In genomic region chr10:113103131-113103830, GRCh38 we compare ENCODE assay signal across 16 cellular contexts.
DNase-seq lines count a peak whose midpoint lies in the region; ATAC-seq and TF ChIP-seq lines count a peak whose summit lies in the region.
"Had no signal": no experiment of that assay in that cellular context is flagged by ENCODE, and none has a peak within 500 bp of the region (broad histone marks: within the 10 kb centered on the region; RNA-seq: fewer than 3 reads in every experiment).

No MANE protein-coding gene starts in this region.

- POLR2A ChIA-PET in SK-N-SH (lab: Yijun Ruan, JAX): interaction anchor here (0.7 kb wide), 1 partner anchor 477 kb away, joined by 3 read pairs; no protein-coding TSS in a partner anchor

- H3K4me3 ChIP-seq in AG09309 (ENCODE audit: control insufficient read depth, low read depth, low read length) (no peak overlapping the region), HFF-Myc (replicated peaks; ENCODE audit: low read depth, low read length) (0 out of 2 replicates have a peak overlapping the region, but pooled peaks have one; percentile 13), SK-N-SH (ENCODE audit: low read depth in 2 of 2, low read length in 1 of 2) (no peak overlapping the region), hepatocyte (no peak overlapping the region)
- H3K4me3 ChIP-seq: ascending aorta, spleen had no signal

- H3K9ac ChIP-seq in SK-N-SH: no peak overlapping the region
- H3K9ac ChIP-seq: parathyroid adenoma had no signal

- H3K27ac Mint-ChIP-seq in stimulated activated memory B cell treated with anti-CD40 and anti-IgM and Interleukin-4, amounts not matched to agents 10 μg/mL and 1 μg/mL and 100 μg/mL, for 72 hours: no peak overlapping the region
- H3K27ac Mint-ChIP-seq in type B pancreatic cell: no peak overlapping the region
- H3K27ac Mint-ChIP-seq: activated CD4-positive, alpha-beta memory T cell treated with anti-CD3 and anti-CD28 coated beads for 36 hours; activated T-helper 2 cell treated with anti-CD3 and anti-CD28 coated beads, Interferon-gamma antibody, Interleukin-2, Interleukin-4, amounts not matched to agents 10 μg/mL and 5 μg/mL and 100 μg/mL, durations not matched to agents 14 hours and 24 hours and 36 hours had no signal

- CTCF ChIA-PET in SK-N-SH (lab: Yijun Ruan, JAX): interaction anchor here (1.0 kb wide), 2 partner anchors 11 to 24 kb away, joined by 3 read pairs; no protein-coding TSS in a partner anchor

- H3K9me3 Mint-ChIP-seq in stimulated activated memory B cell treated with anti-CD40 and anti-IgM and Interleukin-4, amounts not matched to agents 10 μg/mL and 1 μg/mL and 100 μg/mL, for 72 hours: no peaks in the 10 kb centered on the region
- H3K9me3 Mint-ChIP-seq in type B pancreatic cell: no peaks in the 10 kb centered on the region
- H3K9me3 Mint-ChIP-seq: activated CD4-positive, alpha-beta memory T cell treated with anti-CD3 and anti-CD28 coated beads for 36 hours; activated T-helper 2 cell treated with anti-CD3 and anti-CD28 coated beads, Interferon-gamma antibody, Interleukin-2, Interleukin-4, amounts not matched to agents 10 μg/mL and 5 μg/mL and 100 μg/mL, durations not matched to agents 14 hours and 24 hours and 36 hours had no signal

- no peak overlapping the region; the same call in 1 of the 2 replicates for H3K4me2 ChIP-seq in SK-N-SH
- H3K4me2 ChIP-seq in hepatocyte: no peak overlapping the region

- H3K4me1 ChIP-seq in SK-N-SH (ENCODE audit: control insufficient read depth in 1 of 2, insufficient read depth in 2 of 2, low read depth in 1 of 2, low read length in 1 of 2) (peaks cover 10 to 35% of the 10 kb centered on the region in 2 experiments; a peak in 2 of 4 replicates), hepatocyte (ENCODE audit: insufficient read depth) (peaks cover 20% of the 10 kb centered on the region)

- no peaks in the 10 kb centered on the region for H3F3A ChIP-seq in SK-N-SH (replicated peaks; ENCODE audit: insufficient read depth)

- DNase-seq in AG09309 (ENCODE audit: low read depth) (peak; percentile 58), HFF-Myc (ENCODE audit: extremely low read depth, low read depth) (peak; percentile 84), SK-N-SH (no peak), hepatocyte (ENCODE audit: low spot score) (no peak), type B pancreatic cell (ENCODE audit: extremely low spot score, unreplicated experiment) (no peak)
- no peak for DNase-seq in activated naive CD4-positive, alpha-beta T cell treated with Interleukin-2 at 50 U/mL for 16 hours
- no peak for DNase-seq in activated CD4-positive, alpha-beta T cell treated with anti-CD3 and anti-CD28 coated beads, Interleukin-2, amount 50 U/mL, for 1 hour
- DNase-seq: ACHN; activated CD4-positive, alpha-beta memory T cell treated with anti-CD3 and anti-CD28 coated beads for 36 hours; NCI-H1417; Right ventricle myocardium superior; spleen had no signal

- H4K20me1 ChIP-seq in SK-N-SH (ENCODE audit: insufficient read depth): no peaks in the 10 kb centered on the region
- peaks cover 17% of the 10 kb centered on the region for H4K20me1 ChIP-seq in hepatocyte (ENCODE audit: insufficient read depth, poor library complexity, severe bottlenecking)

- H3K27me3 Mint-ChIP-seq in stimulated activated memory B cell treated with anti-CD40 and anti-IgM and Interleukin-4, amounts not matched to agents 10 μg/mL and 1 μg/mL and 100 μg/mL, for 72 hours: peaks cover 12% of the 10 kb centered on the region
- H3K27me3 Mint-ChIP-seq in type B pancreatic cell: no peaks in the 10 kb centered on the region
- H3K27me3 Mint-ChIP-seq: activated CD4-positive, alpha-beta memory T cell treated with anti-CD3 and anti-CD28 coated beads for 36 hours had no signal

- H3K27me3 ChIP-seq in SK-N-SH (ENCODE audit: insufficient read depth) (no peaks in the 10 kb centered on the region), hepatocyte (no peaks in the 10 kb centered on the region)
- H3K27me3 ChIP-seq: ascending aorta, spleen had no signal

- H3K4me3 Mint-ChIP-seq in stimulated activated memory B cell treated with anti-CD40 and anti-IgM and Interleukin-4, amounts not matched to agents 10 μg/mL and 1 μg/mL and 100 μg/mL, for 72 hours: no peak overlapping the region
- no peak overlapping the region for H3K4me3 Mint-ChIP-seq in type B pancreatic cell
- H3K4me3 Mint-ChIP-seq: activated CD4-positive, alpha-beta memory T cell treated with anti-CD3 and anti-CD28 coated beads for 36 hours had no signal

- TF ChIP-seq RAD21 in SK-N-SH (IDR thresholded peaks at IDR 0.05; ENCODE audit: low read length): no peak

- H3K27ac ChIP-seq in SK-N-SH (ENCODE audit: low read depth in 2 of 2, low read length in 1 of 2) (peak overlapping the region in 1 of 2 experiments; percentile 30; a peak in 2 of 4 replicates), hepatocyte (peak overlapping the region; percentile 2)
- H3K27ac ChIP-seq: ascending aorta, parathyroid adenoma, spleen had no signal

- no peak for TF ChIP-seq EP300 in SK-N-SH (IDR thresholded peaks at IDR 0.05; ENCODE audit: borderline replicate concordance in 1 of 2, low read depth in 1 of 2, low read length in 1 of 2)

- H3K9me3 ChIP-seq in SK-N-SH (no peaks in the 10 kb centered on the region), hepatocyte (ENCODE audit: low read depth) (no peaks in the 10 kb centered on the region)
- H3K9me3 ChIP-seq: ascending aorta, spleen had no signal

- H3K36me3 Mint-ChIP-seq in stimulated activated memory B cell treated with anti-CD40 and anti-IgM and Interleukin-4, amounts not matched to agents 10 μg/mL and 1 μg/mL and 100 μg/mL, for 72 hours: no peaks in the 10 kb centered on the region
- peaks cover 30% of the 10 kb centered on the region for H3K36me3 Mint-ChIP-seq in type B pancreatic cell
- H3K36me3 Mint-ChIP-seq: activated CD4-positive, alpha-beta memory T cell treated with anti-CD3 and anti-CD28 coated beads for 36 hours had no signal

- 71% methylated on average over 8 of the region's 8 CpGs for WGBS in SK-N-SH (ENCODE audit: low lambda C conversion rate)
- WGBS in hepatocyte (ENCODE audit: low lambda C conversion rate, missing lambda C conversion rate): 51% methylated on average over 8 of the region's 8 CpGs

- no peaks in the 10 kb centered on the region for H3K4me1 Mint-ChIP-seq in stimulated activated memory B cell treated with anti-CD40 and anti-IgM and Interleukin-4, amounts not matched to agents 10 μg/mL and 1 μg/mL and 100 μg/mL, for 72 hours
- H3K4me1 Mint-ChIP-seq in type B pancreatic cell (ENCODE audit: unreplicated experiment): peaks cover 60% of the 10 kb centered on the region

- no peak for ATAC-seq in stimulated activated memory B cell treated with anti-CD40 and anti-IgM and Interleukin-4, amounts not matched to agents 10 μg/mL and 1 μg/mL and 100 μg/mL, for 72 hours

- H2AFZ ChIP-seq in SK-N-SH (ENCODE audit: low read depth) (no peak overlapping the region), hepatocyte (no peak overlapping the region)
- H2AFZ ChIP-seq: parathyroid adenoma had no signal

- H3K36me3 ChIP-seq in SK-N-SH (replicated peaks in 1 of 2; ENCODE audit: control insufficient read depth in 1 of 2, insufficient read depth in 2 of 2, low read length in 1 of 2): no peaks in the 10 kb centered on the region
- peaks cover 5% of the 10 kb centered on the region for H3K36me3 ChIP-seq in hepatocyte (replicated peaks; ENCODE audit: insufficient read depth, low read depth)
- H3K36me3 ChIP-seq: ascending aorta had no signal

- H3K79me2 ChIP-seq in SK-N-SH (ENCODE audit: insufficient read depth) (peaks cover 14% of the 10 kb centered on the region), hepatocyte (peaks cover 78% of the 10 kb centered on the region)

- TF ChIP-seq CTCF in AG09309 (IDR thresholded peaks at IDR 0.05; ENCODE audit: control insufficient read depth, insufficient read depth, low read depth, low read length, missing control alignments) (no peak), HFF-Myc (IDR thresholded peaks at IDR 0.05; ENCODE audit: low read depth, low read length, missing control alignments) (no peak), SK-N-SH (IDR thresholded peaks at IDR 0.05) (no peak), hepatocyte (IDR thresholded peaks at IDR 0.05; ENCODE audit: poor library complexity) (no peak), type B pancreatic cell (conservative IDR thresholded peaks at IDR 0.05) (no peak)

- no peaks in the 10 kb centered on the region for H3K9me2 ChIP-seq in SK-N-SH
- no peaks in the 10 kb centered on the region for H3K9me2 ChIP-seq in hepatocyte (replicated peaks; ENCODE audit: insufficient read depth)

TF ChIP-seq in SK-N-SH, 30 proteins besides CTCF, POLR2A, EP300 and RAD21:
- TF ChIP-seq TCF12 (IDR thresholded peaks at IDR 0.05): peak; percentile 57; the same call in 1 of the 2 replicates
- no peak for TF ChIP-seq CHD2 (IDR thresholded peaks at IDR 0.05; ENCODE audit: low read length, partially characterized antibody)
- no peak for TF ChIP-seq FOSL2 (IDR thresholded peaks at IDR 0.05; ENCODE audit: borderline replicate concordance, low read depth)

Comparison
In these comparisons a context has a peak if more than half of its experiments do, and no peak if none do; other contexts are left out.
1. DNase-seq: peak in AG09309 (single experiment) and HFF-Myc (single experiment); none in SK-N-SH (single experiment), hepatocyte (single experiment), activated naive CD4-positive, alpha-beta T cell treated with Interleukin-2 at 50 U/mL for 16 hours (single experiment), activated CD4-positive, alpha-beta T cell treated with anti-CD3 and anti-CD28 coated beads, Interleukin-2, amount 50 U/mL, for 1 hour (single experiment) and type B pancreatic cell (single experiment).